8 cellular contexts compared by ENCODE assay signal in the genomic region with DNA sequence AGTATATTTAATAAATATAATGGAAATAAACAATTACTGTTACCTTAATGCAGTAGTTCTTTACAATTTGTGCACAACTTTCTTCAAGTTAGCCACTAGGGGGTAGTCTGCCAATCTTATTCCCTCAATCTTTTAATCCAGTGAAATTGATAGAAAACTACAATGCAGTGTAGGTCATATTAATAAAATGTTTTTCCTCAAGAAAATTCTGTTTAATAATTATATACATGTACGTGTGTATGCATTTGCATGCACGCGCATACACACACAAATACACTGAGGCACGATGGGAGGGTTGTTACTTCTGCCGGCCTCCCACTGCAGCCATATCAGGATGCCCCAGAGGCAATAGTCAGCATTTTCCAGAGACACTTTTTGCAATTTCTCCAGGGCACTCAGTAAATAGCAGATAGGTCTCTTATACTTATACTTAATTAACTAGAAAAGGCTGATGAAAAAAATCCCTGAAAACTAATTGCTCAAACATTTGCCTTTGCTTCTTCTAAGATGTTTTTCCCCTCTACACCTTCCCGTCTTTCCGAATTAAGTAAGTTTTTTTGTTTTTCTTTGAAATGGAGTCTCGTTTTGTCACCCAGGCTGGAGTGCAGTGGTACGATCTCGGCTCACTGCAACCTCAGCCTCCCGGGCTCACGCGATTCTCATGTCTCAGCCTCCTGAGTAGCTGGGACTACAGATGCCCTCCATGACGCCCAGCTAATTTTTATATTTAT.
DNase-seq lines count a peak whose midpoint lies in the region; ATAC-seq and TF ChIP-seq lines count a peak whose summit lies in the region.

No MANE protein-coding gene starts in this region.

- peaks cover 7% of the 10 kb centered on the region for H3K36me3 Mint-ChIP-seq in stimulated activated effector memory CD8-positive, alpha-beta T cell treated with anti-CD3 and anti-CD28 coated beads, Interleukin-12 subunit alpha, Interleukin-12 subunit beta, amount 100 ng/mL, for 72 hours

- no peak for ATAC-seq in stimulated activated effector memory CD8-positive, alpha-beta T cell treated with anti-CD3 and anti-CD28 coated beads, Interleukin-12 subunit alpha, Interleukin-12 subunit beta, amount 100 ng/mL, for 72 hours

- no peak overlapping the region for H3K4me3 Mint-ChIP-seq in stimulated activated effector memory CD8-positive, alpha-beta T cell treated with anti-CD3 and anti-CD28 coated beads, Interleukin-12 subunit alpha, Interleukin-12 subunit beta, amount 100 ng/mL, for 72 hours

- TF ChIP-seq CTCF in AG09319 (IDR thresholded peaks at IDR 0.05; ENCODE audit: low read depth, low read length) (peak; percentile 65), GM20000 (IDR thresholded peaks at IDR 0.05; ENCODE audit: extremely low read depth, missing control alignments) (no peak), WI38 (IDR thresholded peaks at IDR 0.05; ENCODE audit: low read depth, low read length) (peak; percentile 30; the same call in 1 of the 2 replicates)

- no peak overlapping the region for H3K27ac ChIP-seq in substantia nigra (ENCODE audit: low read depth, low read length, poor library complexity, severe bottlenecking)

- DNase-seq in AG09319 (ENCODE audit: extremely low read depth, low read depth) (no peak), GM20000 (ENCODE audit: low spot score) (peak; percentile 37), left kidney (ENCODE audit: low read depth, low spot score) (peak; percentile 24), substantia nigra (lab: John Stamatoyannopoulos, UW) (no peak), NCI-H1694 treated with DMSO at 0.1 percent for 48 hours (lab: John Stamatoyannopoulos, UW) (no peak), activated T-cell treated with anti-CD3 and anti-CD28 coated beads for 4 hours (no peak)
- DNase-seq in stimulated activated effector memory CD8-positive, alpha-beta T cell treated with anti-CD3 and anti-CD28 coated beads, Interleukin-12 subunit alpha, Interleukin-12 subunit beta, amount 100 ng/mL, for 72 hours (ENCODE audit: low spot score in 2 of 2) = no peak

- peaks cover 19% of the 10 kb centered on the region for H3K4me1 Mint-ChIP-seq in stimulated activated effector memory CD8-positive, alpha-beta T cell treated with anti-CD3 and anti-CD28 coated beads, Interleukin-12 subunit alpha, Interleukin-12 subunit beta, amount 100 ng/mL, for 72 hours

- H3K4me3 ChIP-seq in WI38 (ENCODE audit: low read depth, low read length) = no peak overlapping the region

- H3K27ac Mint-ChIP-seq in stimulated activated effector memory CD8-positive, alpha-beta T cell treated with anti-CD3 and anti-CD28 coated beads, Interleukin-12 subunit alpha, Interleukin-12 subunit beta, amount 100 ng/mL, for 72 hours = no peak overlapping the region

- H3K9me3 Mint-ChIP-seq in stimulated activated effector memory CD8-positive, alpha-beta T cell treated with anti-CD3 and anti-CD28 coated beads, Interleukin-12 subunit alpha, Interleukin-12 subunit beta, amount 100 ng/mL, for 72 hours = peaks cover 3% of the 10 kb centered on the region

Comparison
In these comparisons a context has a peak if more than half of its experiments do, and no peak if none do; other contexts are left out.
1. DNase-seq: peak in GM20000 (single experiment) and left kidney (single experiment); none in AG09319 (single experiment), stimulated activated effector memory CD8-positive, alpha-beta T cell treated with anti-CD3 and anti-CD28 coated beads, Interleukin-12 subunit alpha, Interleukin-12 subunit beta, amount 100 ng/mL, for 72 hours (0 of 2), substantia nigra (0 of 49), NCI-H1694 treated with DMSO at 0.1 percent for 48 hours (single experiment) and activated T-cell treated with anti-CD3 and anti-CD28 coated beads for 4 hours (single experiment).